Comparison of ENCODE assay signal across 20 cellular contexts in the genomic region with DNA sequence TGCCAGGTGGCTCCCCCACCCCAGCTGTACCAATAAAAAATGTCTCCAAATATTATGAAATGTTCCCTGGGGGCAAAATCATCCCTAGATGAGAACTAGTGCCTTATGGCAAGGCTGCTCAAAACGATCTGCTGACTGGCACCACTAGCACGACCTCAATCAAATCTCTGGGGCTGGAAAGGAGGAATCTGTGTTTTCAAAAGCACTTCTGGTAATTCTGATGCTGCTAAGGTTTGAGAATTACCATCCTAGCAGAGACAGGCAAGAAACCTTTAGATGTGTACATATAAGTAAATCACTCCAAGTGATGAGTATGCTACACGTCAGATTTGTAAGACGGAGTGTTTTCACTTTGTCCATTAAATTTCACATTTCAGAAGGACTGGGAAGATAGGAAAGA.
"Had no signal": no experiment of that assay in that cellular context is flagged by ENCODE, and none has a peak within 500 bp of the region (broad histone marks: within the 10 kb centered on the region; RNA-seq: fewer than 3 reads in every experiment).

No MANE protein-coding gene starts in this region.

- ATAC-seq: K562, Right ventricle myocardium inferior had no signal

- DNase-seq: activated CD4-positive, alpha-beta memory T cell treated with anti-CD3 and anti-CD28 coated beads, Interleukin-2, amount 10 ng/mL, durations not matched to agents 7 days and 5 days; activated CD4-positive, alpha-beta T cell treated with anti-CD3 and anti-CD28 coated beads, Interleukin-2, amount 50 U/mL, for 1 hour; activated CD4-positive, CD25-positive, alpha-beta regulatory T cell; activated CD8-positive, alpha-beta memory T cell treated with anti-CD3 and anti-CD28 coated beads, Interleukin-2, amount 50 U/mL, for 4 hours; activated naive CD4-positive, alpha-beta T cell treated with anti-CD3 and anti-CD28 coated beads, Interleukin-2, amount 50 U/mL, for 16 hours; activated naive CD8-positive, alpha-beta T cell treated with anti-CD3 and anti-CD28 coated beads, Interleukin-2, amount 10 ng/mL, durations not matched to agents 7 days and 5 days; activated T-cell treated with anti-CD3 and anti-CD28 coated beads, Interleukin-2, amount 50 U/mL, for 1 hour; adrenal gland; anterior cingulate cortex; cerebellar nuclear complex; Karpas-422; NCI-H1105 treated with DMSO at 0.1 percent for 48 hours; NCI-H1436 treated with DMSO at 0.1 percent for 48 hours; NCI-H226; NCI-H510A; NCI-H748 treated with DMSO at 0.1 percent for 48 hours; RPMI8226; T-helper 1 cell had no signal
